Comparison of ENCODE assay signal across 1 cellular context in genomic region chr20:62935204-62935967, GRCh38.
TF ChIP-seq lines count a peak whose summit lies in the region.

No MANE protein-coding gene starts in this region.

TF ChIP-seq in A549, 52 proteins besides CTCF, POLR2A, EP300 and RAD21:
- TF ChIP-seq MAFK (IDR thresholded peaks at IDR 0.05; ENCODE audit: partially characterized antibody), result peak; percentile 84
- no peak for TF ChIP-seq HEYL (CRISPR knock-in tag; IDR thresholded peaks at IDR 0.05)
- no peak for TF ChIP-seq CBX2 (IDR thresholded peaks at IDR 0.05; ENCODE audit: borderline replicate concordance, low read depth)
TF ChIP-seq in A549: peak in this region for 1.
